8 cellular contexts compared by ENCODE assay signal in genomic region chr12:112418596-112419268, GRCh38. TPM values are rescaled to one million over a fixed set of nuclear protein-coding genes. Genes with fewer than 3 reads are reported as not detected.
A peak's percentile ranks its signal among the peaks of the same experiment; 100 is the strongest.
DNase-seq lines count a peak whose midpoint lies in the region; ATAC-seq, FAIRE-seq and TF ChIP-seq lines count a peak whose summit lies in the region.

Gene PTPN11 (plus strand): TSS chr12:112418947. CDS start chr12:112419112, 165 bp downstream.

- peak within 1 kb of the TSS; percentile 95 for H3K4me3 ChIP-seq in osteoblast (ENCODE audit: insufficient read depth, low read length)
- peak within 1 kb of the TSS; percentile 98 to 99 for H3K4me3 ChIP-seq in testis

- DNase-seq in GM03348 (ENCODE audit: low spot score) (peak; percentile 95), H54 (ENCODE audit: insufficient read length, low spot score) (peak; percentile 69), LoVo (ENCODE audit: low spot score) (peak; percentile 90), glomerular endothelial cell (ENCODE audit: extremely low read depth, low read depth, low spot score) (no peak), osteoblast (ENCODE audit: insufficient read length, low spot score, missing footprints) (peak; percentile 97), testis (peak; percentile 91)
- peak; percentile 90 for DNase-seq in activated naive CD4-positive, alpha-beta T cell treated with anti-CD3 and anti-CD28 coated beads, Interleukin-2, amount 50 U/mL, for 16 hours

- peak within 1 kb of the TSS; percentile 88 for H3K4me2 ChIP-seq in osteoblast (ENCODE audit: insufficient read depth, low read length)

- peaks cover 35% of the 10 kb centered on the region for H4K20me1 ChIP-seq in osteoblast (ENCODE audit: insufficient read depth, low read length)

- H3K27me3 ChIP-seq in osteoblast (ENCODE audit: insufficient read depth, low read length) (no peaks in the 10 kb centered on the region), testis (no peaks in the 10 kb centered on the region)

- TF ChIP-seq CTCF in osteoblast (IDR thresholded peaks at IDR 0.05; ENCODE audit: extremely low read depth, low read depth, low read length) (peak; percentile 27), testis (IDR thresholded peaks at IDR 0.05) (peak; percentile 21 to 31 (median 25))

- peak; percentile 83 for ATAC-seq in SK-N-SH treated with all-trans-retinoic acid at 6 μM for 48 hours

- H3K4me1 ChIP-seq in osteoblast (ENCODE audit: insufficient read depth, low read length) = peaks cover 26% of the 10 kb centered on the region
- peaks cover 38% of the 10 kb centered on the region for H3K4me1 ChIP-seq in testis

- no peak for FAIRE-seq in H54 (lab: Jason Lieb, UNC)

- TF ChIP-seq POLR2A in H54 (IDR thresholded peaks at IDR 0.05; ENCODE audit: low read depth, low read length) (peak; percentile 95), testis (IDR thresholded peaks at IDR 0.05) (peak; percentile 21)

- H3K27ac ChIP-seq in osteoblast (ENCODE audit: low read depth, low read length) (peak within 1 kb of the TSS; percentile 98), testis (peak within 1 kb of the TSS; percentile 92 to 96)

- H3K36me3 ChIP-seq in osteoblast (ENCODE audit: insufficient read depth, low read length) = peaks cover 6% of the 10 kb centered on the region
- no peaks in the 10 kb centered on the region for H3K36me3 ChIP-seq in testis (ENCODE audit: low read depth, missing control alignments)

- no peaks in the 10 kb centered on the region for H3K9me3 ChIP-seq in osteoblast (ENCODE audit: low read depth, low read length)
- no peaks in the 10 kb centered on the region for H3K9me3 ChIP-seq in testis

- peaks cover 49% of the 10 kb centered on the region for H3K79me2 ChIP-seq in osteoblast (ENCODE audit: insufficient read depth, low read length)

- intact Hi-C loops in testis (cut with DNase I; ENCODE audit: low total_unique reads) = no loop called here

- WGBS in testis, 2 donors = 0 to 1% methylated on average over 24 to 60 of the region's 86 CpGs

- peak within 1 kb of the TSS; percentile 90 for H2AFZ ChIP-seq in osteoblast (ENCODE audit: low read length)

TF ChIP-seq in SK-N-SH treated with all-trans-retinoic acid at 6 μM for 48 hours, 23 proteins besides CTCF, POLR2A, EP300 and RAD21:
- TF ChIP-seq PPARA (CRISPR knock-in tag; IDR thresholded peaks at IDR 0.05; ENCODE audit: borderline replicate concordance) = no peak
- peak; percentile 23; the same call in 1 of the 2 replicates for TF ChIP-seq PATZ1 (CRISPR knock-in tag; IDR thresholded peaks at IDR 0.05; ENCODE audit: borderline replicate concordance)
- TF ChIP-seq TSHZ2 (CRISPR knock-in tag; IDR thresholded peaks at IDR 0.05) = no peak

RNA-seq across cellular contexts. Expression of gene PTPN11, which starts in this region (rescaled TPM):
- total RNA-seq in glomerular endothelial cell (78.4 and 82.7 TPM in 2 replicates), osteoblast (96.1 and 98.8 TPM in 2 replicates), testis (10 to 100 TPM; 49.4 to 53.0 TPM)
- polyA plus RNA-seq in testis (ENCODE audit: insufficient read depth, low read depth, low replicate concordance) = 32.0 TPM
